ENCODE assay signal across 7 cellular contexts in the genomic region with DNA sequence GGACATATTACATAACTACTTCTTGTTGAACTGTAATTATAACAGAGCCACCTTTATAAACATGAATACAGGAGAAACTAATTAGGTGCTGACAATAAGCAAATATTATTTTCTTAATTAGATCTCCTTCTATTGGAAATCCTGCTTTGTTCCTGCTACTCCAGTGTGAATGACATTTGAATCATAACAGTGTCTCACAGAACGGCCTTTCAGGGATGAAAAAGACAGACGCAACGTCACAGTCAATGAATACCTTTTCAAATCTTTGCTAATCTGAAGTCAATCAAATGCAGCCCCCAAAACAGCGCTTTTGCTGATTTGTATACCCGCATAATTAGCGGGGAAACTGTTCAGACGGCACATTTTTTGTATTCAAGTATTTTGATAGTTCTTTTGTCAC.
"Had no signal": no experiment of that assay in that cellular context is flagged by ENCODE, and none has a peak within 500 bp of the region (broad histone marks: within the 10 kb centered on the region; RNA-seq: fewer than 3 reads in every experiment).

No MANE protein-coding gene starts in this region.

- H3K27ac ChIP-seq: GM23248 had no signal

- H3K4me3 ChIP-seq: GM23248, K562 had no signal

- DNase-seq: GM23248, GOT3, H7, HCEC 1CT, IMR-90, KG1 had no signal

- H3K9ac ChIP-seq: GM23248 had no signal

- H2AFZ ChIP-seq: GM23248 had no signal
